Comparison of ENCODE assay signal across 11 cellular contexts in the genomic region with DNA sequence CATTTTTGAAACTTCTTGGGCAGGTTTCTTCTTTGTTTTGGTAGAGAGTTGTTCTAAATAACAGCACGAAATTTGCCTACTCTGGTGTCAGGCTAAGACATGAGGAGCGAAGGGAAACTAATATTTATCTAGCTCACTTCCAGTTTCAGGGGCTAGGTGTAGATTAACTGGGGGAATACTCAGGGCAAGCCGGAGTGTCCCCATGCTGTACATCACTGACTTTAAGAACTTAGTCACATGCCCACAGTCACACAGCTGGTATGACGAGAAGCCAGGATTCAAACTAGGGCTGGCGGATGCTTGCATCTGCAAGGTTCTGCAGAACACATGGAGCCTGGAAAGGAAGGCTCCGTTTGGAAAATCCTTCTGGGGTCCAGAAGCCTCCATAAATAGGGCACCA.
A peak's percentile ranks its signal among the peaks of the same experiment; 100 is the strongest.
DNase-seq lines count a peak whose midpoint lies in the region; ATAC-seq and TF ChIP-seq lines count a peak whose summit lies in the region.
"Had no signal": no experiment of that assay in that cellular context is flagged by ENCODE, and none has a peak within 500 bp of the region (broad histone marks: within the 10 kb centered on the region; RNA-seq: fewer than 3 reads in every experiment).

No MANE protein-coding gene starts in this region.

- intact Hi-C loops in prostate gland (cut with DNase I): loop anchor here (5.0 to 10.0 kb wide), 3 partner anchors 151 to 308 kb away; no protein-coding TSS in a partner anchor

- H3K4me1 ChIP-seq in prostate gland (replicated peaks): no peaks in the 10 kb centered on the region

- H3K27me3 ChIP-seq in prostate gland (replicated peaks; ENCODE audit: insufficient read depth): no peaks in the 10 kb centered on the region
- H3K27me3 ChIP-seq: gastroesophageal sphincter, Peyer's patch had no signal

- DNase-seq in GM13977 (ENCODE audit: low spot score): peak; percentile 40
- DNase-seq in kidney glomerular epithelial cell (lab: John Stamatoyannopoulos, UW): no peak
- no peak for DNase-seq in omental fat pad (ENCODE audit: low spot score)
- no peak for DNase-seq in prostate gland (ENCODE audit: low spot score)
- no peak for DNase-seq in HPDE6-E6E7 (ENCODE audit: extremely low spot score)
- DNase-seq: cortex of kidney, Peyer's patch had no signal

- no peak for TF ChIP-seq POLR2A in prostate gland (IDR thresholded peaks at IDR 0.05)

- TF ChIP-seq CTCF in GM13977 (IDR thresholded peaks at IDR 0.05; ENCODE audit: extremely low read depth, insufficient read depth, missing control alignments) (no peak), omental fat pad (IDR thresholded peaks at IDR 0.05) (no peak), prostate gland (IDR thresholded peaks at IDR 0.05) (no peak)

- H3K4me3 ChIP-seq in prostate gland: no peak overlapping the region
- H3K4me3 ChIP-seq: gastroesophageal sphincter, Peyer's patch had no signal

- peak; percentile 95 for ATAC-seq in GM19438 (IDR thresholded peaks at IDR 0.05; ENCODE audit: low read depth, unreplicated experiment)
- peak; percentile 67 for ATAC-seq in HG02870 (IDR thresholded peaks at IDR 0.05; ENCODE audit: unreplicated experiment)
- peak; percentile 70 for ATAC-seq in HG03565 (IDR thresholded peaks at IDR 0.05; ENCODE audit: unreplicated experiment)
- no peak for ATAC-seq in omental fat pad (ENCODE audit: low FRiP score)
- ATAC-seq: gastroesophageal sphincter had no signal

- H3K9me3 ChIP-seq in prostate gland: no peaks in the 10 kb centered on the region
- H3K9me3 ChIP-seq: gastroesophageal sphincter, Peyer's patch had no signal

- in situ Hi-C loops in GM13977 (cut with MboI; ENCODE audit: low pct_unique_long_range_greater_than_20kb, low sequenced_read_pairs, unreplicated experiment): no loop called here

- WGBS in prostate gland: 86% methylated on average over 6 of the region's 6 CpGs

- H3K27ac ChIP-seq in prostate gland: no peak overlapping the region
- H3K27ac ChIP-seq: Peyer's patch had no signal

- no peaks in the 10 kb centered on the region for H3K36me3 ChIP-seq in prostate gland
- H3K36me3 ChIP-seq: gastroesophageal sphincter, Peyer's patch had no signal
